In genomic region chr9:134626141-134626423, GRCh38 we compare ENCODE assay signal across 1 cellular context.
TF ChIP-seq lines count a peak whose summit lies in the region.

No MANE protein-coding gene starts in this region.

TF ChIP-seq in IMR-90, 13 proteins besides CTCF, POLR2A, EP300 and RAD21:
- TF ChIP-seq MAZ (IDR thresholded peaks at IDR 0.05; ENCODE audit: borderline replicate concordance, low read depth, low read length) (no peak), FOS (IDR thresholded peaks at IDR 0.05; ENCODE audit: low read depth, low read length) (no peak), BHLHE40 (IDR thresholded peaks at IDR 0.05; ENCODE audit: low read depth, low read length) (no peak), USF2 (IDR thresholded peaks at IDR 0.05; ENCODE audit: low read depth, low read length) (no peak), RCOR1 (IDR thresholded peaks at IDR 0.05; ENCODE audit: insufficient replicate concordance, low read length) (no peak)
TF ChIP-seq in IMR-90: peak in this region for 0.
